ENCODE assay signal across 25 cellular contexts in the genomic region with DNA sequence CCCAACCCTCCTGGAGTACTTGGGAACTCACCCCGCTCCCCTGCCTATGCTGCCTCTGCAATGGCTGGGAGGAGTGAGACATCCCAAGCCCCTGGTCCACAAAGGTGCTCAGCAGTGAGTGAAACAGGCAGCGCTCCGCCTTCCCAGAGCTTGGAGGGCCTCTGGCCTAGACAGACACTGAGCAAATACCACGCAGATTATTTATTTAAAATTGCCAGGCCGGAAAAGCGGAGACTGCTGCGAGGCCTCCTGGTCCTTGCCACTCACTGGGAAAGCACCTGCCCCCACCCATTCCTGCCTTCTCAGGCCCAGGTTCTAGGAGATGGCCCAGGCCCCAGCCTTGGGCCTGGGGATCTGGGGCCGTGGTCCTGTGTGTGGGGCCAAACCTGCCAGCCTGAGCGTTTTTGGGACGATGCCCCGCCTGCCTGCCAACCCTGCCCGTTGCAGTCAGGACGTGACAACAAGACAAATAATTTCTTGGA. TPM values are rescaled to one million over a fixed set of nuclear protein-coding genes. Genes with fewer than 3 reads are reported as not detected.
A peak's percentile ranks its signal among the peaks of the same experiment; 100 is the strongest.
DNase-seq lines count a peak whose midpoint lies in the region; ATAC-seq, FAIRE-seq and TF ChIP-seq lines count a peak whose summit lies in the region.
"Had no signal": no experiment of that assay in that cellular context is flagged by ENCODE, and none has a peak within 500 bp of the region (broad histone marks: within the 10 kb centered on the region; RNA-seq: fewer than 3 reads in every experiment).

No MANE protein-coding gene starts in this region.

- CTCF ChIA-PET in H1 (lab: Charles Lee; ENCODE audit: partially characterized antibody): interaction anchor here (1.0 to 6.3 kb wide), 9 partner anchors 12 to 194 kb away, joined by 3 to 56 read pairs (median 3); partner anchors contain the start of gene FGF18

- H3K14ac ChIP-seq in H1 (ENCODE audit: insufficient read length): no peak overlapping the region
- no peak overlapping the region for H3K14ac ChIP-seq in neuronal stem cell (ENCODE audit: low read length)

- no peak for TF ChIP-seq EP300 in H1 (IDR thresholded peaks at IDR 0.05; ENCODE audit: borderline replicate concordance in 1 of 2, low read depth in 2 of 2, low read length in 2 of 2)

- peak overlapping the region; percentile 96; the same call in 1 of the 2 replicates for H2BK12ac ChIP-seq in H1 (ENCODE audit: low read depth, low read length)
- peak overlapping the region; percentile 1 for H2BK12ac ChIP-seq in neuronal stem cell (ENCODE audit: low read length)

- no peak overlapping the region for H3K18ac ChIP-seq in H1 (ENCODE audit: extremely low read depth, low read length)
- peak overlapping the region; percentile 25 for H3K18ac ChIP-seq in neuronal stem cell (ENCODE audit: low read length)

- H2BK5ac ChIP-seq in H1 (ENCODE audit: low read depth, low read length) (0 out of 2 replicates have a peak overlapping the region, but pooled peaks have one; percentile 60), neuronal stem cell (ENCODE audit: low read length) (no peak overlapping the region)

- H3K27ac ChIP-seq in left ventricle myocardium inferior (replicated peaks) (peak overlapping the region; percentile 46), right atrium auricular region (no peak overlapping the region), H1 (ENCODE audit: low read depth, low read length) (no peak overlapping the region), neuronal stem cell (replicated peaks; ENCODE audit: low read length) (no peak overlapping the region)

- WGBS in H1 (ENCODE audit: extremely low coverage in 1 of 2, insufficient coverage in 1 of 2, insufficient read length in 1 of 2, insufficient replicate concordance in 2 of 2, low coverage in 1 of 2, low lambda C conversion rate in 2 of 2, missing lambda C conversion rate in 1 of 2), 2 experiments: 84% methylated on average over 13 of the region's 13 CpGs; no CpG with 5 or more reads in 1 of the 2 experiments
- WGBS in neuronal stem cell (ENCODE audit: extremely low coverage in 2 of 2, insufficient read length in 2 of 2, insufficient replicate concordance in 1 of 2), 2 donors: no CpG with 5 or more reads among the region's 13 CpGs

- no peak overlapping the region for H2AFZ ChIP-seq in H1 (ENCODE audit: low read length)
- no peak overlapping the region for H2AFZ ChIP-seq in neuronal stem cell (ENCODE audit: low read length)

- H3K4me1 ChIP-seq in left ventricle myocardium inferior (peaks cover 80% of the 10 kb centered on the region), right atrium auricular region (peaks cover 0 to 18% of the 10 kb centered on the region in 2 donors), H1 (replicated peaks in 1 of 4; ENCODE audit: control insufficient read depth in 3 of 4, insufficient read depth in 4 of 4, low read length in 3 of 4) (peaks cover 0 to 34% (median 23%) of the 10 kb centered on the region in 4 experiments; a peak in 6 of 7 replicates), neuronal stem cell (ENCODE audit: control insufficient read depth in 2 of 2, insufficient read depth in 1 of 2, low read depth in 1 of 2, low read length in 2 of 2) (peaks cover 8 to 14% of the 10 kb centered on the region in 2 donors), BE2C (no peaks in the 10 kb centered on the region)

- no peak overlapping the region for H2AK5ac ChIP-seq in H1 (ENCODE audit: low read depth, low read length)
- H2AK5ac ChIP-seq in neuronal stem cell (ENCODE audit: low read depth, low read length): peak overlapping the region; percentile 19

- H3K4ac ChIP-seq in H1 (replicated peaks; ENCODE audit: insufficient read length, low read depth, low read length) (no peak overlapping the region), neuronal stem cell (ENCODE audit: low read length) (no peak overlapping the region)

- no peak for TF ChIP-seq RAD21 in H1 (IDR thresholded peaks at IDR 0.05 in 1 of 2, conservative IDR thresholded peaks at IDR 0.05 in 1 of 2; ENCODE audit: low read depth in 2 of 2, low read length in 2 of 2)

- H3K9ac ChIP-seq in H1 (replicated peaks in 1 of 4; ENCODE audit: extremely low read depth in 1 of 4, low read depth in 3 of 4, low read length in 3 of 4) (0 out of 7 replicates have a peak overlapping the region, but pooled peaks of 1 of the 4 experiments have one; percentile 11), neuronal stem cell (ENCODE audit: low read depth, low read length, poor library complexity) (no peak overlapping the region)

- peaks cover 0 to 2% of the 10 kb centered on the region in 2 experiments for H4K20me1 ChIP-seq in H1 (replicated peaks in 1 of 2; ENCODE audit: control insufficient read depth in 1 of 2, insufficient read depth in 2 of 2, low read length in 2 of 2)

- H3K9me3 ChIP-seq in left ventricle myocardium inferior (replicated peaks): no peaks in the 10 kb centered on the region
- H3K9me3 ChIP-seq in right atrium auricular region: no peaks in the 10 kb centered on the region
- no peaks in the 10 kb centered on the region for H3K9me3 ChIP-seq in H1 (ENCODE audit: insufficient read depth in 2 of 2, low read depth in 1 of 2, low read length in 1 of 2)
- no peaks in the 10 kb centered on the region for H3K9me3 ChIP-seq in neuronal stem cell (replicated peaks in 1 of 2; ENCODE audit: control insufficient read depth in 2 of 2, insufficient read depth in 1 of 2, low read depth in 1 of 2, low read length in 2 of 2)
- H3K9me3 ChIP-seq in BE2C: no peaks in the 10 kb centered on the region; the same call in 1 of the 2 replicates
- H3K9me3 ChIP-seq: MG63 had no signal

- H3K56ac ChIP-seq in H1 (replicated peaks; ENCODE audit: insufficient read length, low read depth, low read length): no peak overlapping the region

- no peak for ATAC-seq in GM21423 (IDR thresholded peaks at IDR 0.05; ENCODE audit: unreplicated experiment)
- ATAC-seq: GM12878, HCT116, Right ventricle myocardium inferior had no signal

- H3K79me2 ChIP-seq in H1 (ENCODE audit: control insufficient read depth in 1 of 2, insufficient read depth in 2 of 2, low read length in 2 of 2): no peaks in the 10 kb centered on the region

- POLR2A ChIA-PET in H1 (lab: Charles Lee; ENCODE audit: partially characterized antibody): interaction anchor here (0.8 to 1.6 kb wide), 8 partner anchors 10 to 49 kb away, joined by 3 to 8 read pairs (median 4); partner anchors contain the start of gene NPM1

- H4K8ac ChIP-seq in H1 (ENCODE audit: extremely low read depth, insufficient read depth, low read length): no peak overlapping the region; the same call in 1 of the 2 replicates
- H4K8ac ChIP-seq in neuronal stem cell (ENCODE audit: low read depth, low read length): no peak overlapping the region

- H3K36me3 ChIP-seq in left ventricle myocardium inferior (no peaks in the 10 kb centered on the region), right atrium auricular region (no peaks in the 10 kb centered on the region), H1 (ENCODE audit: control insufficient read depth in 2 of 4, insufficient read depth in 4 of 4, low read length in 3 of 4) (no peaks in the 10 kb centered on the region), neuronal stem cell (replicated peaks in 1 of 2; ENCODE audit: control insufficient read depth in 2 of 2, insufficient read depth in 2 of 2, low read length in 2 of 2) (no peaks in the 10 kb centered on the region), BE2C (no peaks in the 10 kb centered on the region)

- H3K4me3 ChIP-seq in left ventricle myocardium inferior (no peak overlapping the region), right atrium auricular region (no peak overlapping the region), H1 (ENCODE audit: extremely low read depth in 1 of 4, insufficient read depth in 2 of 4, low read depth in 3 of 4, low read length in 4 of 4) (no peak overlapping the region), neuronal stem cell (ENCODE audit: low read length in 2 of 2) (no peak overlapping the region), BE2C (ENCODE audit: low read depth, low read length) (no peak overlapping the region)
- H3K4me3 ChIP-seq: GM12878, MG63 had no signal

- H3K27me3 ChIP-seq in left ventricle myocardium inferior (ENCODE audit: low read depth) (no peaks in the 10 kb centered on the region), right atrium auricular region (no peaks in the 10 kb centered on the region), H1 (replicated peaks in 1 of 4; ENCODE audit: control insufficient read depth in 3 of 4, extremely low read depth in 1 of 4, insufficient read depth in 3 of 4, low read length in 3 of 4) (no peaks in the 10 kb centered on the region), neuronal stem cell (ENCODE audit: control insufficient read depth in 3 of 3, insufficient read depth in 3 of 3, low read depth in 1 of 3, low read length in 3 of 3) (no peaks in the 10 kb centered on the region), BE2C (no peaks in the 10 kb centered on the region)
- H3K27me3 ChIP-seq: MG63 had no signal

- H4K91ac ChIP-seq in H1 (replicated peaks; ENCODE audit: insufficient read length, low read length): peak overlapping the region; percentile 7
- H4K91ac ChIP-seq in neuronal stem cell (ENCODE audit: low read depth, low read length, poor library complexity): no peak overlapping the region

- TF ChIP-seq CTCF in left ventricle myocardium inferior (IDR thresholded peaks at IDR 0.05; ENCODE audit: borderline replicate concordance) (no peak), right atrium auricular region (IDR thresholded peaks at IDR 0.05) (no peak), H1 (IDR thresholded peaks at IDR 0.05; ENCODE audit: control extremely low read depth in 1 of 3, insufficient read depth in 1 of 3, low read depth in 1 of 3, low read length in 3 of 3) (no peak), BE2C (IDR thresholded peaks at IDR 0.05; ENCODE audit: low read depth, low read length) (no peak)

- H2BK20ac ChIP-seq in H1 (ENCODE audit: low read length): peak overlapping the region; percentile 8; the same call in 1 of the 2 replicates

- FAIRE-seq in H1 (lab: Jason Lieb, UNC) (no peak), H54 (lab: Jason Lieb, UNC) (no peak)
- FAIRE-seq: GM12878, HTR-8/SVneo, RCC 7860 had no signal

- no peak for TF ChIP-seq POLR2A in H1 (IDR thresholded peaks at IDR 0.05; ENCODE audit: control extremely low read depth in 1 of 2, low read depth in 2 of 2, low read length in 2 of 2)
- TF ChIP-seq POLR2A in H54 (IDR thresholded peaks at IDR 0.05; ENCODE audit: low read depth, low read length): no peak

- no peak overlapping the region for H4K5ac ChIP-seq in H1 (ENCODE audit: insufficient read length, low read depth, low read length)

- H3K23ac ChIP-seq in H1 (ENCODE audit: insufficient read length) (no peak overlapping the region), neuronal stem cell (ENCODE audit: low read depth, low read length, poor library complexity) (no peak overlapping the region)

- H3K4me2 ChIP-seq in H1 (ENCODE audit: insufficient read depth in 1 of 2, low read depth in 2 of 2, low read length in 2 of 2): no peak overlapping the region
- no peak overlapping the region for H3K4me2 ChIP-seq in neuronal stem cell (ENCODE audit: insufficient read depth, low read length, poor library complexity, severe bottlenecking)

- H2BK15ac ChIP-seq in H1 (ENCODE audit: low read length) (peak overlapping the region; percentile 84; the same call in 1 of the 2 replicates), neuronal stem cell (ENCODE audit: low read length) (no peak overlapping the region)

- DNase-seq in left ventricle myocardium inferior (no peak), right atrium auricular region (ENCODE audit: low spot score) (no peak), H1 (ENCODE audit: low read depth in 1 of 2, low spot score in 2 of 2) (no peak), neuronal stem cell (ENCODE audit: low spot score) (no peak), H54 (ENCODE audit: insufficient read length, low spot score) (no peak), BE2C (no peak), kidney tubule cell (ENCODE audit: low spot score) (no peak)
- DNase-seq: 8988T; CD4-positive, CD25-positive, alpha-beta regulatory T cell; COR-L47; GF-D8; Kasumi-1; MG63; NCI-H1048; NCI-H1436; NCI-H2081 treated with DMSO at 0.1 percent for 48 hours; NCI-H748 treated with DMSO at 0.1 percent for 48 hours; NK-92 treated with Interleukin-12 subunit alpha and Interleukin-12 subunit beta, amount 100 ng/mL, for 24 hours had no signal

- H2BK120ac ChIP-seq in H1 (replicated peaks; ENCODE audit: low read depth, low read length) (no peak overlapping the region), neuronal stem cell (ENCODE audit: low read depth, low read length) (peak overlapping the region; percentile 27)

- intact Hi-C loops in left ventricle myocardium inferior (cut with micrococcal nuclease): no loop called here

- no peaks in the 10 kb centered on the region for H3K79me1 ChIP-seq in H1 (ENCODE audit: low read depth, low read length)
- no peaks in the 10 kb centered on the region for H3K79me1 ChIP-seq in neuronal stem cell (ENCODE audit: low read depth, low read length)

- no peaks in the 10 kb centered on the region; the same call in 1 of the 2 replicates for H3K23me2 ChIP-seq in H1 (ENCODE audit: low read depth, low read length)

RNA-seq across cellular contexts. Expression of gene FGF18, which starts 17.4 kb away (rescaled TPM):
- total RNA-seq in left ventricle myocardium inferior: 30.4 TPM
- 1 to 10 TPM; 2.2 to 2.7 TPM for total RNA-seq in right atrium auricular region
- total RNA-seq in H1 (2021; fragmentation: NEBNext Ultra II Directional; extraction: Animal tissue kit (Norgen Biotek cat#: 25700)): 0.63 and 1.3 TPM in 2 replicates
- polyA plus RNA-seq in H1 (2011; rRNA removed): 0.54 and 0.64 TPM in 2 replicates
- polyA plus RNA-seq in H1 (2011; cell fraction: cytosol; rRNA removed): 0.49 TPM
- 0.76 TPM for polyA plus RNA-seq in H1 (2011; cell fraction: nucleus; rRNA removed)
- polyA plus RNA-seq in H1 (2012, experiment 1 of 2): 0.32 to 0.57 TPM (median 0.39 TPM) in 4 replicates
- polyA plus RNA-seq in H1 (2012, experiment 2 of 2): 0.49 TPM
- 1.4 TPM for polyA plus RNA-seq in H1 (2013, experiment 1 of 2)
- polyA plus RNA-seq in H1 (2013, experiment 2 of 2): 1.3 TPM
- polyA minus RNA-seq in H1 (2011; rRNA and poly(A)+ RNA removed): 0.22 TPM in 1 of 2 replicates, not detected in the other
- 0.73 TPM for polyA minus RNA-seq in H1 (2011; cell fraction: cytosol; rRNA and poly(A)+ RNA removed)
- polyA minus RNA-seq in H1 (2011; cell fraction: nucleus; rRNA and poly(A)+ RNA removed): not detected
- polyA plus RNA-seq in neuronal stem cell (2013, experiment 1 of 2): 0.22 TPM
- 0.19 TPM for polyA plus RNA-seq in neuronal stem cell (2013, experiment 2 of 2)
- 0.51 TPM for polyA plus RNA-seq in BE2C (2012; ENCODE audit: insufficient read depth, insufficient read length, low read depth)
- total RNA-seq: NCI-H460 had no signal

RNA-seq across cellular contexts. Expression of gene NPM1, which starts 49.2 kb away (rescaled TPM):
- total RNA-seq in left ventricle myocardium inferior (389 TPM), right atrium auricular region (100 to 1,000 TPM; 271 to 353 TPM)
- total RNA-seq in H1 (2021; fragmentation: NEBNext Ultra II Directional; extraction: Animal tissue kit (Norgen Biotek cat#: 25700)): 4,042 and 4,211 TPM in 2 replicates
- polyA plus RNA-seq in H1 (2011; rRNA removed): 2,182 and 2,865 TPM in 2 replicates
- 2,969 TPM for polyA plus RNA-seq in H1 (2011; cell fraction: cytosol; rRNA removed)
- polyA plus RNA-seq in H1 (2011; cell fraction: nucleus; rRNA removed): 1,346 TPM
- 3,982 to 7,380 TPM (median 6,139 TPM) in 4 replicates for polyA plus RNA-seq in H1 (2012, experiment 1 of 2)
- 312 TPM for polyA plus RNA-seq in H1 (2012, experiment 2 of 2)
- polyA plus RNA-seq in H1 (2013, experiment 1 of 2): 3,410 TPM
- 3,424 TPM for polyA plus RNA-seq in H1 (2013, experiment 2 of 2)
- polyA minus RNA-seq in H1 (2011; rRNA and poly(A)+ RNA removed): 2,157 and 2,667 TPM in 2 replicates
- polyA minus RNA-seq in H1 (2011; cell fraction: cytosol; rRNA and poly(A)+ RNA removed): 5,713 TPM
- polyA minus RNA-seq in H1 (2011; cell fraction: nucleus; rRNA and poly(A)+ RNA removed): 2,033 TPM
- 2,664 TPM for polyA plus RNA-seq in neuronal stem cell (2013, experiment 1 of 2)
- polyA plus RNA-seq in neuronal stem cell (2013, experiment 2 of 2): 2,628 TPM
- 1,295 TPM for polyA plus RNA-seq in BE2C (2012; ENCODE audit: insufficient read depth, insufficient read length, low read depth)

Comparison
In these comparisons a context has a peak if more than half of its experiments do, and no peak if none do; other contexts are left out.
1. RNA of gene NPM1, which starts 49.2 kb away (total RNA-seq): 4,042 to 4,211 TPM in H1; 389 TPM in left ventricle myocardium inferior (single experiment) and 271 to 353 TPM in right atrium auricular region; every median in the first group is over 10 times any median in the second.